Comparison of ENCODE assay signal across 20 cellular contexts in genomic region chr13:109113427-109113826, GRCh38.
DNase-seq lines count a peak whose midpoint lies in the region; ATAC-seq and TF ChIP-seq lines count a peak whose summit lies in the region.
"Had no signal": no experiment of that assay in that cellular context is flagged by ENCODE, and none has a peak within 500 bp of the region (broad histone marks: within the 10 kb centered on the region; RNA-seq: fewer than 3 reads in every experiment).

No MANE protein-coding gene starts in this region.

- peaks cover 10% of the 10 kb centered on the region for H3K27me3 Mint-ChIP-seq in activated T-cell treated with anti-CD3 and anti-CD28 coated beads, Interleukin-2, amount 50 U/mL, for 24 hours
- H3K27me3 Mint-ChIP-seq: activated naive CD4-positive, alpha-beta T cell treated with anti-CD3 and anti-CD28 coated beads, Interleukin-2, amount 10 ng/mL, durations not matched to agents 7 days and 5 days had no signal

- POLR2A ChIA-PET in SK-N-SH (lab: Yijun Ruan, JAX), result no interaction called here

- no peak overlapping the region for H3K4me2 ChIP-seq in SK-N-SH

- DNase-seq in ELR (ENCODE audit: low read depth) (peak; percentile 53), left ventricle myocardium inferior (no peak), middle frontal gyrus (ENCODE audit: extremely low spot score, low spot score) (no peak), SK-N-SH (no peak)
- DNase-seq in activated T-cell treated with anti-CD3 and anti-CD28 coated beads, Interleukin-2, amount 50 U/mL, for 24 hours, result no peak
- DNase-seq: activated CD8-positive, alpha-beta T cell treated with anti-CD3 and anti-CD28 coated beads, Interleukin-2, amount 10 ng/mL, durations not matched to agents 7 days and 5 days; activated naive CD4-positive, alpha-beta T cell treated with anti-CD3 and anti-CD28 coated beads, Interleukin-2, amount 10 ng/mL, durations not matched to agents 7 days and 5 days; DMS153; head of caudate nucleus; KBM-7; NCI-H1694 treated with DMSO at 0.1 percent for 48 hours; NCI-H524; sigmoid colon; stimulated activated CD4-positive, alpha-beta T cell treated with anti-CD3 and anti-CD28 coated beads, Interleukin-4, amount 100 ng/mL, for 4 hours; T-helper 9 cell had no signal

- no peak overlapping the region for H2AFZ ChIP-seq in SK-N-SH (ENCODE audit: low read depth)

- H3K9me3 ChIP-seq in left ventricle myocardium inferior (replicated peaks) (no peaks in the 10 kb centered on the region), SK-N-SH (no peaks in the 10 kb centered on the region)
- H3K9me3 ChIP-seq: sigmoid colon had no signal

- intact Hi-C loops in left ventricle myocardium inferior (cut with micrococcal nuclease), result no loop called here

- no peak overlapping the region for H3K4me3 Mint-ChIP-seq in activated T-cell treated with anti-CD3 and anti-CD28 coated beads, Interleukin-2, amount 50 U/mL, for 24 hours
- H3K4me3 Mint-ChIP-seq: activated CD8-positive, alpha-beta T cell treated with anti-CD3 and anti-CD28 coated beads, Interleukin-2, amount 10 ng/mL, durations not matched to agents 7 days and 5 days; activated naive CD4-positive, alpha-beta T cell treated with anti-CD3 and anti-CD28 coated beads, Interleukin-2, amount 10 ng/mL, durations not matched to agents 7 days and 5 days; stimulated activated naive CD8-positive, alpha-beta T cell treated with anti-CD3 and anti-CD28 coated beads, Interleukin-15, Interleukin-2, amounts not matched to agents 100 ng/mL and 50 ng/mL, for 24 hours had no signal

- H3K4me1 Mint-ChIP-seq in activated T-cell treated with anti-CD3 and anti-CD28 coated beads, Interleukin-2, amount 50 U/mL, for 24 hours (ENCODE audit: low read depth), result peaks cover 3% of the 10 kb centered on the region

- peak; percentile 85 for ATAC-seq in GM18909 (IDR thresholded peaks at IDR 0.05; ENCODE audit: poor library complexity, unreplicated experiment)
- peak; percentile 72 for ATAC-seq in HG02642 (IDR thresholded peaks at IDR 0.05; ENCODE audit: poor library complexity, unreplicated experiment)
- peak; percentile 56 for ATAC-seq in HG03565 (IDR thresholded peaks at IDR 0.05; ENCODE audit: unreplicated experiment)
- ATAC-seq: activated CD8-positive, alpha-beta T cell treated with anti-CD3 and anti-CD28 coated beads, Interleukin-2, amount 10 ng/mL, durations not matched to agents 7 days and 5 days; Right ventricle myocardium inferior had no signal

- no peaks in the 10 kb centered on the region for H4K20me1 ChIP-seq in SK-N-SH (ENCODE audit: insufficient read depth)

- TF ChIP-seq EP300 in SK-N-SH (IDR thresholded peaks at IDR 0.05; ENCODE audit: borderline replicate concordance in 1 of 2, low read depth in 1 of 2, low read length in 1 of 2), result no peak

- H3K36me3 Mint-ChIP-seq in activated T-cell treated with anti-CD3 and anti-CD28 coated beads, Interleukin-2, amount 50 U/mL, for 24 hours (ENCODE audit: low read depth), result no peaks in the 10 kb centered on the region
- H3K36me3 Mint-ChIP-seq: activated naive CD4-positive, alpha-beta T cell treated with anti-CD3 and anti-CD28 coated beads, Interleukin-2, amount 10 ng/mL, durations not matched to agents 7 days and 5 days had no signal

- no peaks in the 10 kb centered on the region for H3K9me2 ChIP-seq in SK-N-SH

- no peaks in the 10 kb centered on the region for H3K4me1 ChIP-seq in left ventricle myocardium inferior
- no peaks in the 10 kb centered on the region for H3K4me1 ChIP-seq in SK-N-SH (ENCODE audit: control insufficient read depth in 1 of 2, insufficient read depth in 2 of 2, low read depth in 1 of 2, low read length in 1 of 2)
- H3K4me1 ChIP-seq: sigmoid colon had no signal

- no peaks in the 10 kb centered on the region for H3K9me3 Mint-ChIP-seq in activated T-cell treated with anti-CD3 and anti-CD28 coated beads, Interleukin-2, amount 50 U/mL, for 24 hours
- H3K9me3 Mint-ChIP-seq: activated naive CD4-positive, alpha-beta T cell treated with anti-CD3 and anti-CD28 coated beads, Interleukin-2, amount 10 ng/mL, durations not matched to agents 7 days and 5 days; stimulated activated naive CD8-positive, alpha-beta T cell treated with anti-CD3 and anti-CD28 coated beads, Interleukin-15, Interleukin-2, amounts not matched to agents 100 ng/mL and 50 ng/mL, for 24 hours had no signal

- H3K79me2 ChIP-seq in SK-N-SH (ENCODE audit: insufficient read depth), result no peaks in the 10 kb centered on the region

- no peak for TF ChIP-seq RAD21 in SK-N-SH (IDR thresholded peaks at IDR 0.05; ENCODE audit: low read length)

- no peak overlapping the region for H3K9ac ChIP-seq in SK-N-SH

- H3K27me3 ChIP-seq in left ventricle myocardium inferior (ENCODE audit: low read depth), result peaks cover 8% of the 10 kb centered on the region
- H3K27me3 ChIP-seq in SK-N-SH (ENCODE audit: insufficient read depth), result no peaks in the 10 kb centered on the region
- H3K27me3 ChIP-seq: sigmoid colon had no signal

- 86% methylated on average over 3 of the region's 3 CpGs for WGBS in SK-N-SH (ENCODE audit: low lambda C conversion rate)

- H3K27ac ChIP-seq in left ventricle myocardium inferior (replicated peaks), result no peak overlapping the region
- H3K27ac ChIP-seq in SK-N-SH (ENCODE audit: low read depth in 2 of 2, low read length in 1 of 2), result no peak overlapping the region
- H3K27ac ChIP-seq: sigmoid colon had no signal

- H3K4me3 ChIP-seq in left ventricle myocardium inferior, result no peak overlapping the region
- no peak overlapping the region for H3K4me3 ChIP-seq in SK-N-SH (ENCODE audit: low read depth in 2 of 2, low read length in 1 of 2)
- H3K4me3 ChIP-seq: sigmoid colon had no signal

- H3F3A ChIP-seq in SK-N-SH (replicated peaks; ENCODE audit: insufficient read depth), result no peaks in the 10 kb centered on the region

- no peak overlapping the region for H3K27ac Mint-ChIP-seq in activated T-cell treated with anti-CD3 and anti-CD28 coated beads, Interleukin-2, amount 50 U/mL, for 24 hours
- H3K27ac Mint-ChIP-seq: activated CD8-positive, alpha-beta T cell treated with anti-CD3 and anti-CD28 coated beads, Interleukin-2, amount 10 ng/mL, durations not matched to agents 7 days and 5 days; activated naive CD4-positive, alpha-beta T cell treated with anti-CD3 and anti-CD28 coated beads, Interleukin-2, amount 10 ng/mL, durations not matched to agents 7 days and 5 days; stimulated activated naive CD8-positive, alpha-beta T cell treated with anti-CD3 and anti-CD28 coated beads, Interleukin-15, Interleukin-2, amounts not matched to agents 100 ng/mL and 50 ng/mL, for 24 hours had no signal

- H3K36me3 ChIP-seq in left ventricle myocardium inferior (no peaks in the 10 kb centered on the region), SK-N-SH (replicated peaks in 1 of 2; ENCODE audit: control insufficient read depth in 1 of 2, insufficient read depth in 2 of 2, low read length in 1 of 2) (no peaks in the 10 kb centered on the region)
- H3K36me3 ChIP-seq: sigmoid colon had no signal

- TF ChIP-seq CTCF in left ventricle myocardium inferior (IDR thresholded peaks at IDR 0.05; ENCODE audit: borderline replicate concordance) (no peak), SK-N-SH (IDR thresholded peaks at IDR 0.05) (no peak)

- CTCF ChIA-PET in SK-N-SH (lab: Yijun Ruan, JAX), result interaction anchor here (1.1 kb wide), 1 partner anchor 8 kb away, joined by 4 read pairs; no protein-coding TSS in a partner anchor

TF ChIP-seq in SK-N-SH, 30 proteins besides CTCF, POLR2A, EP300 and RAD21 (continues in another document):
- no peak for TF ChIP-seq ZBTB33 (IDR thresholded peaks at IDR 0.05; ENCODE audit: borderline replicate concordance, low read depth)
- no peak for TF ChIP-seq RCOR1 (IDR thresholded peaks at IDR 0.05; ENCODE audit: low read length)
- no peak for TF ChIP-seq MEF2A (IDR thresholded peaks at IDR 0.05; ENCODE audit: borderline replicate concordance, low read depth)
- TF ChIP-seq SMC3 (IDR thresholded peaks at IDR 0.05; ENCODE audit: low read depth, low read length), result no peak
- no peak for TF ChIP-seq TEAD4 (IDR thresholded peaks at IDR 0.05; ENCODE audit: borderline replicate concordance, insufficient read depth)
- no peak for TF ChIP-seq ELF1 (IDR thresholded peaks at IDR 0.05)
- no peak for TF ChIP-seq GATA2 (CRISPR knock-in tag; IDR thresholded peaks at IDR 0.05)
- TF ChIP-seq MAX (IDR thresholded peaks at IDR 0.05; ENCODE audit: low read depth), result no peak
- no peak for TF ChIP-seq USF2 (IDR thresholded peaks at IDR 0.05; ENCODE audit: borderline replicate concordance, low read depth, low read length)
- no peak for TF ChIP-seq RFX5 (IDR thresholded peaks at IDR 0.05; ENCODE audit: low read length)
- no peak for TF ChIP-seq POLR2AphosphoS5 (IDR thresholded peaks at IDR 0.05; ENCODE audit: low read depth, low read length)
- TF ChIP-seq JUND (IDR thresholded peaks at IDR 0.05), result no peak
- no peak for TF ChIP-seq TAF1 (IDR thresholded peaks at IDR 0.05; ENCODE audit: borderline replicate concordance, low read depth, low read length)
- no peak for TF ChIP-seq FOXM1 (IDR thresholded peaks at IDR 0.05; ENCODE audit: low read depth)
